ENCODE assay signal across 26 cellular contexts in the genomic region with DNA sequence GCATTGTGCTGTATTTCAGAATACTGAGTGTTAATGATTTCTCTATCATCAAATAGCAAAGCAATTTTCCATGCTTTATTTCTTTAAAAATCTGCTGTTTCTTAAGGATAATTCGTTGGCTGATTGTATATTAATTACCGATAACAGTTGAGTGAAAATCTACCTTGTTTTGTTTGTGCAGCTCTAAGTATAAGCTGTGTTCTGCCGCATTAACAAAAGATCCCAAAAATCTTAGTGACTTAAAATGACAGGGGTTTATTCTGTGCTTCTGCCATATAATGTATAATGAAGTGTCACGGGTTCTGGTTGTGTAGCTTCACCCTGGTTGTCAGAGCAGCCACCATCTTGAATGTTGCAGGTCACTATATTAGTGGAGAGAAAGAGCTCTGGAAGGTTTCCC.
"Had no signal": no experiment of that assay in that cellular context is flagged by ENCODE, and none has a peak within 500 bp of the region (broad histone marks: within the 10 kb centered on the region; RNA-seq: fewer than 3 reads in every experiment).

No MANE protein-coding gene starts in this region.

- DNase-seq: stimulated activated CD4-positive, alpha-beta T cell treated with anti-CD3 and anti-CD28 coated beads, Interleukin-2, amount 100 ng/mL, for 48 hours; stimulated activated CD4-positive, alpha-beta T cell treated with anti-CD3 and anti-CD28 coated beads, Interleukin-4, amount 100 ng/mL, for 1 hour; stimulated activated CD4-positive, alpha-beta T cell treated with anti-CD3 and anti-CD28 coated beads, Interleukin-4, amount 100 ng/mL, for 24 hours; stimulated activated CD4-positive, alpha-beta T cell treated with anti-CD3 and anti-CD28 coated beads, Interleukin-4, amount 100 ng/mL, for 4 hours; stimulated activated CD8-positive, alpha-beta memory T cell treated with anti-CD3 and anti-CD28 coated beads, Interleukin-4, amount 100 ng/mL, for 48 hours; stimulated activated naive B cell treated with anti-CD40 and anti-IgM and Interleukin-4, amounts not matched to agents 10 μg/mL and 1 μg/mL and 100 μg/mL, for 72 hours; stimulated activated naive CD4-positive, alpha-beta T cell; stimulated activated naive CD4-positive, alpha-beta T cell treated with Interleukin-2 at 50 U/mL for 16 hours; stimulated activated naive CD8-positive, alpha-beta T cell treated with anti-CD3 and anti-CD28 coated beads, Interleukin-15, amount 100 ng/mL, for 72 hours; stimulated activated naive CD8-positive, alpha-beta T cell treated with anti-CD3 and anti-CD28 coated beads, Interleukin-15, Interleukin-2, amounts not matched to agents 100 U/mL and 50 U/mL, for 24 hours; stomach; substantia nigra; testis; thyroid gland; tibial artery; transverse colon; upper lobe of left lung; upper lobe of right lung; uterus had no signal

- ATAC-seq: stimulated activated effector memory CD8-positive, alpha-beta T cell treated with anti-CD3 and anti-CD28 coated beads, Interleukin-12 subunit alpha, Interleukin-12 subunit beta, amount 100 ng/mL, for 72 hours; stimulated activated memory B cell treated with anti-CD40 and anti-IgM and Interleukin-4, amounts not matched to agents 10 μg/mL and 1 μg/mL and 100 μg/mL, for 72 hours; stimulated activated naive B cell treated with anti-CD40 and anti-IgM and Interleukin-4, amounts not matched to agents 10 μg/mL and 1 μg/mL and 100 μg/mL, for 72 hours; stimulated activated naive CD8-positive, alpha-beta T cell treated with anti-CD3 and anti-CD28 coated beads, Interleukin-15, amount 100 ng/mL, for 72 hours; stimulated activated naive CD8-positive, alpha-beta T cell treated with anti-CD3 and anti-CD28 coated beads, Interleukin-15, Interleukin-2, amounts not matched to agents 100 U/mL and 50 U/mL, for 24 hours; upper lobe of right lung had no signal

- FAIRE-seq: urothelium cell line had no signal

- H3K4me3 ChIP-seq: stomach, suprapubic skin, testis, thoracic aorta, thyroid gland, tibial artery, tibial nerve, transverse colon, upper lobe of left lung, upper lobe of right lung, uterus, vagina had no signal

- H3K36me3 ChIP-seq: stomach, suprapubic skin, thoracic aorta, thyroid gland, tibial artery, tibial nerve, transverse colon, upper lobe of left lung, upper lobe of right lung, uterus, vagina had no signal

- H3K27me3 ChIP-seq: stomach, suprapubic skin, testis, thyroid gland, tibial artery, tibial nerve, transverse colon, upper lobe of left lung, upper lobe of right lung, uterus, vagina had no signal

- H3K9me3 ChIP-seq: stomach, suprapubic skin, testis, thoracic aorta, thyroid gland, tibial artery, transverse colon, upper lobe of left lung, upper lobe of right lung, uterus, vagina had no signal

- H3K4me1 ChIP-seq: suprapubic skin, testis, thyroid gland, tibial nerve, upper lobe of left lung, upper lobe of right lung, uterus, vagina had no signal

- H3K27ac ChIP-seq: stomach, suprapubic skin, testis, thoracic aorta, thyroid gland, tibial artery, tibial nerve, transverse colon, upper lobe of left lung, upper lobe of right lung, uterus, vagina had no signal
